Comparison of ENCODE assay signal across 8 cellular contexts in the genomic region with DNA sequence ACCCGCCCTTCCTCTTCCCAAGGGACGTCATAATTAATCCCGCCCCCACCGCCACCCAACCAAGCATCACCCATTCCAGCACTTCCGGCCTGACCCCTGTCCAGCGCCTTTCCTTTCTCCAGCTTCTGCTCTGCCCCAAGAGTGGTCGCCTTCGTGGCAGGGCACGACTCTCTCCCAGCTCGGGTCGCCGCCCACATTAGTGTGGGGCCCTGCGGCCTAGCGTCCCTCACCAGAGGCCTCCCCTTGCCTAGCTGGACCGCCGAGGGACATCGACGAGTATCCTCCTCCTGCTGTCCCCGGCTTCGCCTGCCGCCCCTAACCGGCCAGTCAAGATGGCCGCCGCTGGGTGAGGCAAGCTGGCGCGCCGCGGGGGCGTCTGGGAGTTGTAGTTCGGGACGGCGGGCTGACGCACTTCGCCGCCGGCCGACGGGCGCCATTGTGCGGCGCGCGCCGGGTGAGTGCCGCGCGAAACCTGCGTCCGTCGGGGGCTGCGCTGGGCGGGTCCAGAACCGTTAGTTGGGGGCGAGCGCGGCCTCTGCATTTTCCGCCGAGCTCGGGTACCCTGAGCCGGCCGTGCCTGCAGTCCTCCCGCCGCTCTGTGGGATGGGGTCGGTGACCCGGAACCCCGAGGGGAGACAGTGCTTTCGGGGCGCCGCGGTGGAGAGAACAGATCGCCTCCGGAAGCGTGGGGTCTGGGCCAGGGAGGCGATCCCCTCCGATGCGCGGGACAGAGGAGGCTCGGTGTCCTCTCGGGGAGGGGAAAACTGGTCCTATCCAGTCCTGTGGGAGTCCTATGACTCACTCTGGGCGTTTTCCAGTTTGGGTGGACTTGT.
A peak's percentile ranks its signal among the peaks of the same experiment; 100 is the strongest.
DNase-seq lines count a peak whose midpoint lies in the region; ATAC-seq and TF ChIP-seq lines count a peak whose summit lies in the region.

A gene (plus strand): TSS at position 73 of the 833 bp plus-strand sequence. CDS start 905 bp downstream, outside the sequence.

- DNase-seq in AG04449 (ENCODE audit: low read depth, low spot score) (peak; percentile 53), NCI-H2227 treated with DMSO at 0.1 percent for 48 hours (lab: John Stamatoyannopoulos, UW) (peak; percentile 98), islet precursor cell (peak; percentile 95)
- DNase-seq in activated CD4-positive, CD25-positive, alpha-beta regulatory T cell treated with anti-CD3 and anti-CD28 coated beads, Interleukin-2, amount 50 U/mL, for 16 hours (ENCODE audit: low read depth, low spot score) = peak; percentile 85
- peak; percentile 91 for DNase-seq in central memory CD4-positive, alpha-beta T cell
- peak; percentile 94 for DNase-seq in stimulated activated CD4-positive, alpha-beta T cell treated with anti-CD3 and anti-CD28 coated beads, Interleukin-12 subunit alpha, Interleukin-12 subunit beta, amount 100 ng/mL, for 4 hours

- peak; percentile 92 for ATAC-seq in GM18868 (IDR thresholded peaks at IDR 0.05; ENCODE audit: unreplicated experiment)
- ATAC-seq in HG03103 (IDR thresholded peaks at IDR 0.05; ENCODE audit: low read depth, unreplicated experiment) = peak; percentile 87

- no peak for TF ChIP-seq CTCF in AG04449 (IDR thresholded peaks at IDR 0.05; ENCODE audit: insufficient read depth, low read length, missing control alignments)

- CTCF ChIA-PET in AG04449 (lab: Yijun Ruan, JAX) = interaction anchor here (0.8 to 1.2 kb wide), 3 partner anchors 9 to 27 kb away, joined by 3 to 4 read pairs (median 4); no protein-coding TSS in a partner anchor

- POLR2A ChIA-PET in AG04449 (lab: Yijun Ruan, JAX) = interaction anchor here (0.5 to 1.5 kb wide), 4 partner anchors 41 to 295 kb away, joined by 3 to 4 read pairs (median 4); no protein-coding TSS in a partner anchor

- peak within 1 kb of the TSS; percentile 85 for H3K4me3 ChIP-seq in AG04449 (ENCODE audit: low read depth, low read length)

Comparison
In these comparisons a context has a peak if more than half of its experiments do, and no peak if none do; other contexts are left out.
1. Peak in every context shown above with its lines: DNase-seq, ATAC-seq and H3K4me3 ChIP-seq.